Comparison of ENCODE assay signal across 17 cellular contexts in the genomic region with DNA sequence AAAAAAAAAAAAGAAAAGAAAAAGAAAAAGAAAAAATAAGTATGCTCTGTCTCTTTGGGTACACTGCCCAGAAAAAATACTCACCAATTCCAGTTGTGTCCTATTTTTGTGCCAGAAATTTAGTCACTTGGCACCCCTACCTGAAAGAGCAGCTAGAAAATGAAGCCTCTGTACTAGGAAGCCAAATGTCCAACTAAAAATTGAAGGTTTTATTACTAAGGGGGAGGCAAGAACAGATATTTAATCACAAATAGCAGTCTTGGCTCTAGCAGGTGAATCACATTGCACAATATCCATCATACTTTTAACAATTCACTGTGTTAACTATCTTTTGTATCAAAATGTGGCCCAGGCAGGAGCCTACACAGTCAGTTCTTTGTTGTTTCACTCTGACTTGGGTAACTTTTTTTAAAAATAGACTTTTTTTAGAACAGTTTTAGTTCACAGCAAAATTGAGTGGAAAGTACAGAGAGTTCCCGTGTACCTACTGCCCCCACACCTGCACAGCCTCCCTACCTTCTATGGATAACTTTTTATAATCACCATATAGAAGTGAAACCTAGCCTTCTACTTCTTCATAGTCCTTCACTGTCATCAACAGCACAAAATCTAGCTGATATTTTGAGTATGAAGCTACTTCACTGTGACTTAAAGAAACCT.
DNase-seq lines count a peak whose midpoint lies in the region; ATAC-seq and TF ChIP-seq lines count a peak whose summit lies in the region.
"Had no signal": no experiment of that assay in that cellular context is flagged by ENCODE, and none has a peak within 500 bp of the region (broad histone marks: within the 10 kb centered on the region; RNA-seq: fewer than 3 reads in every experiment).

No MANE protein-coding gene starts in this region.

- H3K4me1 ChIP-seq in DOHH2 (ENCODE audit: control insufficient read depth, low read length) (peaks cover 65% of the 10 kb centered on the region), IMR-90 (ENCODE audit: control insufficient read depth, insufficient read depth, low read length) (peaks cover 4% of the 10 kb centered on the region)

- H4K20me1 ChIP-seq in DOHH2 (ENCODE audit: control insufficient read depth, insufficient read depth, low read depth, low read length): no peaks in the 10 kb centered on the region
- no peaks in the 10 kb centered on the region for H4K20me1 ChIP-seq in IMR-90 (ENCODE audit: insufficient read depth, low read length)

- H3K9me1 ChIP-seq in IMR-90 (ENCODE audit: insufficient read depth, low read length): no peaks in the 10 kb centered on the region

- peaks cover 11% of the 10 kb centered on the region for H3F3A ChIP-seq in DOHH2 (ENCODE audit: control insufficient read depth, insufficient read depth)

- no peak overlapping the region for H3K18ac ChIP-seq in IMR-90 (ENCODE audit: low read depth, low read length)

- TF ChIP-seq RAD21 in IMR-90 (IDR thresholded peaks at IDR 0.05; ENCODE audit: low read length): no peak

- H3K36me3 ChIP-seq in DOHH2 (ENCODE audit: control insufficient read depth, low read length): peaks cover 24% of the 10 kb centered on the region
- no peaks in the 10 kb centered on the region for H3K36me3 ChIP-seq in IMR-90 (ENCODE audit: control insufficient read depth, insufficient read depth, low read length)
- H3K36me3 ChIP-seq: upper lobe of right lung had no signal

- WGBS in IMR-90 (ENCODE audit: extremely low coverage in 2 of 2, insufficient read length in 1 of 2), 2 experiments: no CpG with 5 or more reads among the region's 1 CpG

- H4K8ac ChIP-seq in IMR-90 (ENCODE audit: low read depth in 2 of 2, low read length in 2 of 2): no peak overlapping the region

- H3K4me3 ChIP-seq in DOHH2 (ENCODE audit: low read length) (peak overlapping the region; percentile 37), IMR-90 (ENCODE audit: insufficient read depth, low read depth, low read length) (no peak overlapping the region)
- H3K4me3 ChIP-seq: upper lobe of right lung had no signal

- no peak overlapping the region for H3K56ac ChIP-seq in IMR-90 (ENCODE audit: extremely low read depth, insufficient read depth, low read length)

- no peak overlapping the region for H3K4ac ChIP-seq in IMR-90 (ENCODE audit: low read depth, low read length)

- H3K4me2 ChIP-seq in DOHH2 (ENCODE audit: low read length) (peak overlapping the region; percentile 54), IMR-90 (ENCODE audit: low read depth, low read length) (no peak overlapping the region)

- no peak overlapping the region for H2BK20ac ChIP-seq in IMR-90 (ENCODE audit: low read depth, low read length)

- dilution Hi-C loops in IMR-90 (cut with HindIII; ENCODE audit: low sequenced_read_pairs, unreplicated experiment): no loop called here

- no peak for DNase-seq in IMR-90
- DNase-seq in NCI-H510A treated with DMSO at 0.1 percent for 48 hours (lab: John Stamatoyannopoulos, UW): no peak
- DNase-seq in NCI-H1930 (lab: John Stamatoyannopoulos, UW): no peak
- no peak for DNase-seq in NCI-H1694 treated with DMSO at 0.1 percent for 48 hours (lab: John Stamatoyannopoulos, UW)
- no peak for DNase-seq in kidney tubule cell (ENCODE audit: low spot score)
- DNase-seq: activated T-cell treated with anti-CD3 and anti-CD28 coated beads, Interleukin-2, amount 50 U/mL, for 48 hours; COR-L47; GF-D8; mesendoderm; NCI-H2081 treated with DMSO at 0.1 percent for 48 hours; NCI-H748 treated with DMSO at 0.1 percent for 48 hours; stimulated activated CD4-positive, alpha-beta T cell treated with anti-CD3 and anti-CD28 coated beads, Interleukin-4, amount 100 ng/mL, for 4 hours; upper lobe of right lung had no signal

- in situ Hi-C loops in IMR-90 (cut with MboI; ENCODE audit: low sequenced_read_pairs): no loop called here

- H2AK9ac ChIP-seq in IMR-90 (replicated peaks; ENCODE audit: low read depth, low read length, poor library complexity): no peak overlapping the region

- no peak for TF ChIP-seq CTCF in DOHH2 (IDR thresholded peaks at IDR 0.05; ENCODE audit: low read depth, low read length, poor library complexity, severe bottlenecking)
- TF ChIP-seq CTCF in IMR-90 (conservative IDR thresholded peaks at IDR 0.05; ENCODE audit: low read depth, low read length): no peak

- H3K79me2 ChIP-seq in DOHH2 (ENCODE audit: control insufficient read depth, low read length): no peaks in the 10 kb centered on the region

- peaks cover 29% of the 10 kb centered on the region for H3K9me3 ChIP-seq in DOHH2 (ENCODE audit: control insufficient read depth, insufficient read depth, low read length)
- no peaks in the 10 kb centered on the region; the same call in 1 of the 2 replicates for H3K9me3 ChIP-seq in IMR-90 (ENCODE audit: control insufficient read depth, insufficient read depth, low read length)
- H3K9me3 ChIP-seq: upper lobe of right lung had no signal

- POLR2A ChIA-PET in IMR-90 (lab: Charles Lee; ENCODE audit: unreplicated experiment): no interaction called here

- CTCF ChIA-PET in IMR-90 (lab: Yijun Ruan, JAX): no interaction called here

- intact Hi-C loops in IMR-90 (cut with micrococcal nuclease): no loop called here

- no peak overlapping the region for H2BK15ac ChIP-seq in IMR-90 (ENCODE audit: low read depth, low read length)

- no TSS peak for BruUV-seq in IMR-90 (replicated peaks; lab: Mats Ljungman, UMichigan)

- H3K23ac ChIP-seq in IMR-90 (ENCODE audit: low read depth, low read length): no peak overlapping the region

- ATAC-seq in GM18858 (IDR thresholded peaks at IDR 0.05; ENCODE audit: unreplicated experiment) (peak; percentile 42), IMR-90 (ENCODE audit: low read depth) (no peak), esophagus mucosa (peak; percentile 26)
- ATAC-seq: HCT116, upper lobe of right lung had no signal

- H3K27ac ChIP-seq in DOHH2 (ENCODE audit: low read depth, low read length) (peak overlapping the region; percentile 86), IMR-90 (ENCODE audit: insufficient read depth, low read length) (no peak overlapping the region)
- H3K27ac ChIP-seq: upper lobe of right lung had no signal

- no peak overlapping the region for H4K5ac ChIP-seq in IMR-90 (ENCODE audit: low read depth, low read length)

- no peaks in the 10 kb centered on the region; a peak in 1 of 4 replicates for H3K79me1 ChIP-seq in IMR-90 (ENCODE audit: low read depth in 1 of 2, low read length in 2 of 2)

- no peak overlapping the region for H4K91ac ChIP-seq in IMR-90 (ENCODE audit: insufficient read depth, low read depth, low read length)

- H2BK120ac ChIP-seq in IMR-90 (ENCODE audit: low read depth, low read length): no peak overlapping the region

- no peak overlapping the region for H3K9ac ChIP-seq in IMR-90 (ENCODE audit: low read depth, low read length)

- H3K14ac ChIP-seq in IMR-90 (replicated peaks; ENCODE audit: low read depth, low read length): no peak overlapping the region

- no peak overlapping the region for H2AFZ ChIP-seq in IMR-90 (replicated peaks; ENCODE audit: low read length, poor library complexity)

- no peak overlapping the region for H2AK5ac ChIP-seq in IMR-90 (ENCODE audit: low read depth, low read length)

- no peak for TF ChIP-seq POLR2A in IMR-90 (IDR thresholded peaks at IDR 0.05; ENCODE audit: low read depth, low read length)

- no peaks in the 10 kb centered on the region for H3K27me3 ChIP-seq in DOHH2 (ENCODE audit: control insufficient read depth, low read length)
- no peaks in the 10 kb centered on the region for H3K27me3 ChIP-seq in IMR-90 (ENCODE audit: control insufficient read depth, insufficient read depth, low read length)
- H3K27me3 ChIP-seq: upper lobe of right lung had no signal

- no peak overlapping the region for H2BK5ac ChIP-seq in IMR-90 (ENCODE audit: low read depth, low read length, poor library complexity, severe bottlenecking)

- no peaks in the 10 kb centered on the region for H3K9me2 ChIP-seq in DOHH2 (replicated peaks; ENCODE audit: control insufficient read depth, low read length)

TF ChIP-seq in IMR-90, 13 proteins besides CTCF, POLR2A, EP300 and RAD21:
- TF ChIP-seq MAFK (IDR thresholded peaks at IDR 0.05; ENCODE audit: low read depth, low read length): no peak
- no peak for TF ChIP-seq BHLHE40 (IDR thresholded peaks at IDR 0.05; ENCODE audit: low read depth, low read length)
- no peak for TF ChIP-seq CHD1 (IDR thresholded peaks at IDR 0.05; ENCODE audit: low read depth, low read length)
- TF ChIP-seq CEBPB (IDR thresholded peaks at IDR 0.05; ENCODE audit: low read depth, low read length): peak; percentile 54
- no peak for TF ChIP-seq SMC3 (IDR thresholded peaks at IDR 0.05; ENCODE audit: low read depth, low read length)
- no peak for TF ChIP-seq MXI1 (IDR thresholded peaks at IDR 0.05; ENCODE audit: borderline replicate concordance, low read depth, low read length)
- TF ChIP-seq, protein P1, sequence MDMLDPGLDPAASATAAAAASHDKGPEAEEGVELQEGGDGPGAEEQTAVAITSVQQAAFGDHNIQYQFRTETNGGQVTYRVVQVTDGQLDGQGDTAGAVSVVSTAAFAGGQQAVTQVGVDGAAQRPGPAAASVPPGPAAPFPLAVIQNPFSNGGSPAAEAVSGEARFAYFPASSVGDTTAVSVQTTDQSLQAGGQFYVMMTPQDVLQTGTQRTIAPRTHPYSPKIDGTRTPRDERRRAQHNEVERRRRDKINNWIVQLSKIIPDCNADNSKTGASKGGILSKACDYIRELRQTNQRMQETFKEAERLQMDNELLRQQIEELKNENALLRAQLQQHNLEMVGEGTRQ (IDR thresholded peaks at IDR 0.05; ENCODE audit: low read depth, low read length): no peak
